19 cellular contexts compared by ENCODE assay signal in the genomic region with DNA sequence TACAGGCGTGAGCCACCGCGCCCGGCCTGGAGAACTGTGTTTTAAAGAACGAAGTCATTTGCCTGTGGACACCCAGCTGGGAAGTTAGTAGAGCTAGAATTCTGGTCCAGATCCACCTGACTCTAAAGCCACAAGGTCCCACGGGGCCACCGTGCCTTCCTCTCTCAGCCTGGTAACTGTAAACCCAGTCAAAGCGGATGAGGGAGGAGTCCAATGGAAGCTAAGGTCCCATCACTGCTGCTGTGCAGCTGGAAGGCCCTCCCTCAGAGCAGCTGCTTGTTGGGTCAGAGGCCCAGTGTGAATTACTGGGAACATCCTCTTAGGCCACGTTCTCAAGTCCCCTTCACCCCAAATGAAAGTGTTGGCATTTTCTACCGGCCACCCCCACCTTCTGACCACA. TPM values are rescaled to one million over a fixed set of nuclear protein-coding genes. Genes with fewer than 3 reads are reported as not detected.
DNase-seq lines count a peak whose midpoint lies in the region; ATAC-seq and TF ChIP-seq lines count a peak whose summit lies in the region.
"Had no signal": no experiment of that assay in that cellular context is flagged by ENCODE, and none has a peak within 500 bp of the region (broad histone marks: within the 10 kb centered on the region; RNA-seq: fewer than 3 reads in every experiment).

No MANE protein-coding gene starts in this region.

- no peaks in the 10 kb centered on the region for H3K27me3 ChIP-seq in endodermal cell (ENCODE audit: control insufficient read depth, insufficient read depth, low read length, poor library complexity, severe bottlenecking)
- H3K27me3 ChIP-seq: BE2C had no signal

- peaks cover 3% of the 10 kb centered on the region for H3K4me1 Mint-ChIP-seq in activated naive CD8-positive, alpha-beta T cell treated with anti-CD3 and anti-CD28 coated beads, Interleukin-2, amount 50 U/mL, for 24 hours
- peaks cover 5% of the 10 kb centered on the region for H3K4me1 Mint-ChIP-seq in activated naive CD8-positive, alpha-beta T cell treated with anti-CD3 and anti-CD28 coated beads for 36 hours
- H3K4me1 Mint-ChIP-seq in endodermal cell = peaks cover 9% of the 10 kb centered on the region

- peak overlapping the region; percentile 26 for H3K27ac Mint-ChIP-seq in activated naive CD8-positive, alpha-beta T cell treated with anti-CD3 and anti-CD28 coated beads, Interleukin-2, amount 50 U/mL, for 24 hours
- H3K27ac Mint-ChIP-seq in activated naive CD8-positive, alpha-beta T cell treated with anti-CD3 and anti-CD28 coated beads for 36 hours = no peak overlapping the region
- no peak overlapping the region for H3K27ac Mint-ChIP-seq in endodermal cell

- H3K4me1 ChIP-seq in endodermal cell (ENCODE audit: control insufficient read depth, insufficient read depth, low read length) = no peaks in the 10 kb centered on the region
- H3K4me1 ChIP-seq: BE2C had no signal

- WGBS in endodermal cell (ENCODE audit: insufficient coverage in 1 of 2, insufficient read length in 1 of 2), 2 experiments = 87 to 89% methylated on average over 8 to 10 of the region's 10 CpGs

- H3K36me3 Mint-ChIP-seq in activated naive CD8-positive, alpha-beta T cell treated with anti-CD3 and anti-CD28 coated beads, Interleukin-2, amount 50 U/mL, for 24 hours (ENCODE audit: low read depth) = peaks cover 33% of the 10 kb centered on the region
- peaks cover 6% of the 10 kb centered on the region for H3K36me3 Mint-ChIP-seq in activated naive CD8-positive, alpha-beta T cell treated with anti-CD3 and anti-CD28 coated beads for 36 hours
- no peaks in the 10 kb centered on the region for H3K36me3 Mint-ChIP-seq in endodermal cell (ENCODE audit: low read depth)

- H3K4me3 ChIP-seq in endodermal cell (ENCODE audit: low read length) = no peak overlapping the region

- H3K27ac ChIP-seq in endodermal cell (ENCODE audit: low read depth, low read length) = no peak overlapping the region

- H3K9ac ChIP-seq in endodermal cell (ENCODE audit: extremely low read depth, low read length, poor library complexity, severe bottlenecking) = no peak overlapping the region

- DNase-seq in activated naive CD8-positive, alpha-beta T cell treated with anti-CD3 and anti-CD28 coated beads, Interleukin-2, amount 50 U/mL, for 24 hours = no peak
- DNase-seq in activated naive CD8-positive, alpha-beta T cell treated with anti-CD3 and anti-CD28 coated beads for 36 hours = no peak
- DNase-seq in NCI-H82 treated with DMSO at 0.1 percent for 48 hours (lab: John Stamatoyannopoulos, UW; ENCODE audit: unreplicated experiment) (peak; percentile 25), endodermal cell (peak; percentile 45), midbrain (lab: John Stamatoyannopoulos, UW) (no peak), globus pallidus (ENCODE audit: low spot score) (no peak), amygdala (lab: John Stamatoyannopoulos, UW) (no peak)
- DNase-seq: BE2C; CD4-positive, alpha-beta memory T cell; GOT3; NCI-H1105; NCI-H1694 treated with DMSO at 0.1 percent for 48 hours; NCI-H2107; NCI-H226; NCI-H524; SHP77 had no signal

- no peaks in the 10 kb centered on the region for H3K27me3 Mint-ChIP-seq in activated naive CD8-positive, alpha-beta T cell treated with anti-CD3 and anti-CD28 coated beads, Interleukin-2, amount 50 U/mL, for 24 hours
- H3K27me3 Mint-ChIP-seq in activated naive CD8-positive, alpha-beta T cell treated with anti-CD3 and anti-CD28 coated beads for 36 hours = no peaks in the 10 kb centered on the region
- H3K27me3 Mint-ChIP-seq in endodermal cell (ENCODE audit: insufficient read depth) = no peaks in the 10 kb centered on the region
- H3K27me3 Mint-ChIP-seq: CD4-positive, alpha-beta memory T cell had no signal

- no peak for TF ChIP-seq CTCF in endodermal cell (conservative IDR thresholded peaks at IDR 0.05)

- no peaks in the 10 kb centered on the region for H3K36me3 ChIP-seq in endodermal cell (ENCODE audit: control insufficient read depth, insufficient read depth, low read length)
- H3K36me3 ChIP-seq: BE2C had no signal

- no peak for ATAC-seq in activated naive CD8-positive, alpha-beta T cell treated with anti-CD3 and anti-CD28 coated beads, Interleukin-2, amount 50 U/mL, for 24 hours
- no peak for ATAC-seq in GM21367 (IDR thresholded peaks at IDR 0.05; ENCODE audit: unreplicated experiment)
- ATAC-seq: SK-N-SH treated with all-trans-retinoic acid at 6 μM for 48 hours had no signal

- no peaks in the 10 kb centered on the region for H3K9me3 Mint-ChIP-seq in activated naive CD8-positive, alpha-beta T cell treated with anti-CD3 and anti-CD28 coated beads, Interleukin-2, amount 50 U/mL, for 24 hours
- H3K9me3 Mint-ChIP-seq in activated naive CD8-positive, alpha-beta T cell treated with anti-CD3 and anti-CD28 coated beads for 36 hours = no peaks in the 10 kb centered on the region
- no peaks in the 10 kb centered on the region for H3K9me3 Mint-ChIP-seq in endodermal cell
- H3K9me3 Mint-ChIP-seq: CD4-positive, alpha-beta memory T cell had no signal

- H3K4me3 Mint-ChIP-seq in activated naive CD8-positive, alpha-beta T cell treated with anti-CD3 and anti-CD28 coated beads, Interleukin-2, amount 50 U/mL, for 24 hours = no peak overlapping the region
- H3K4me3 Mint-ChIP-seq in activated naive CD8-positive, alpha-beta T cell treated with anti-CD3 and anti-CD28 coated beads for 36 hours = no peak overlapping the region
- H3K4me3 Mint-ChIP-seq in endodermal cell = no peak overlapping the region
- H3K4me3 Mint-ChIP-seq: CD4-positive, alpha-beta memory T cell had no signal

- no peaks in the 10 kb centered on the region for H3K9me3 ChIP-seq in endodermal cell (ENCODE audit: control insufficient read depth, low read length)
- H3K9me3 ChIP-seq: BE2C had no signal

RNA-seq across cellular contexts. Expression of a gene that starts 48.8 kb away (rescaled TPM):
- total RNA-seq in activated naive CD8-positive, alpha-beta T cell treated with anti-CD3 and anti-CD28 coated beads for 36 hours = not detected
- total RNA-seq in endodermal cell = 1 to 10 TPM in 1 of 2 donors, not detected in 1; 1.8 TPM
- 0.36 TPM for polyA plus RNA-seq in endodermal cell (2013, experiment 1 of 2)
- polyA plus RNA-seq in endodermal cell (2013, experiment 2 of 2) = not detected
- total RNA-seq: CD4-positive, alpha-beta memory T cell; RPMI7951 had no signal
- polyA plus RNA-seq: CD4-positive, alpha-beta memory T cell had no signal

Comparison
In these comparisons a context has a peak if more than half of its experiments do, and no peak if none do; other contexts are left out.
1. DNase-seq: peak in NCI-H82 treated with DMSO at 0.1 percent for 48 hours (single experiment) and endodermal cell (single experiment); none in activated naive CD8-positive, alpha-beta T cell treated with anti-CD3 and anti-CD28 coated beads, Interleukin-2, amount 50 U/mL, for 24 hours (single experiment), activated naive CD8-positive, alpha-beta T cell treated with anti-CD3 and anti-CD28 coated beads for 36 hours (single experiment), midbrain (single experiment), globus pallidus (single experiment) and amygdala (0 of 56).